In the genomic region with DNA sequence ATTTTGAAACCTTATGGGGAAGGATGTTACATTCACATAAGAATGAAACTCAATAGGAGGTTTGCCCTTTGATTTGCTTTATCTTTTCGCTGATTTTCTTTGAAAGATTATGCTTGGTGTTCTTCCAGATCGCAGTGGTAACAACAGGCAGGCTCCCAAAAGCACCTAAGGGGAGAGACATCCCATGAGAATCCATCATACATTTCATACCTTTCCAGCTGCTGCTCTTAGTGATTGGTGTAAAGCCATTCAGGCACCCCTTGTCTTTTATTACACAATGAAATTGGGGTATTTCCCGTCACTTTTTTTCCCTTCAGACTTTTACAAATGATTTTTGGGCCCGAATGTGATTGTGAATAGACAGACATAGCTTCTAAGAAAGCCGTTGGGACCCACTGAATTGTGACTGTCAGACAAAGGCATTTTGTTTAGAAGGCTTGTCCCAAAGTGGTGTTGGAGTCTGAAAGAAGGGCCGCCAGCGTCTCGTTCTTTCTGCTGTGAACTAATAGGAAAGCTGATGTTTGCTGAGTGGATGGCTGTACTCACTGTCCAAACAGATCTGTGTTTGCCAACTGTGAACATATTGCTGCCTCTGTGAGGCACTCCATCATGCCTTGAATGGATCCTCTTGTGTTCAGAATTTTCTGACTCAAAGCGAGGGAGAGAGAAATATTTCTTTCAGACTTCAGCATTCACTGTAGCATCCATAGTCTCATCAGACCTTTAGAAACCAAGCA, we compare ENCODE assay signal across 11 cellular contexts.
A peak's percentile ranks its signal among the peaks of the same experiment; 100 is the strongest.
DNase-seq lines count a peak whose midpoint lies in the region; ATAC-seq, FAIRE-seq and TF ChIP-seq lines count a peak whose summit lies in the region.
"Had no signal": no experiment of that assay in that cellular context is flagged by ENCODE, and none has a peak within 500 bp of the region (broad histone marks: within the 10 kb centered on the region; RNA-seq: fewer than 3 reads in every experiment).

No MANE protein-coding gene starts in this region.

- H3F3A ChIP-seq in PC-3 (ENCODE audit: low read length, unreplicated experiment), result peaks cover 6% of the 10 kb centered on the region

- intact Hi-C loops in Calu3 (cut with micrococcal nuclease; ENCODE audit: unreplicated experiment), result loop anchor here (1.0 kb wide), 1 partner anchor 9 kb away; no protein-coding TSS in a partner anchor
- intact Hi-C loops in PC-3 (cut with micrococcal nuclease), result loop anchor here (2.0 to 10.0 kb wide), 5 partner anchors 35 to 159 kb away; no protein-coding TSS in a partner anchor
- intact Hi-C loops in activated naive CD4-positive, alpha-beta T cell treated with anti-CD3 and anti-CD28 coated beads for 36 hours (cut with micrococcal nuclease), result no loop called here

- H3K27me3 Mint-ChIP-seq in Calu3 (ENCODE audit: unreplicated experiment), result no peaks in the 10 kb centered on the region
- no peaks in the 10 kb centered on the region for H3K27me3 Mint-ChIP-seq in activated T-cell treated with anti-CD3 and anti-CD28 coated beads, Interleukin-2, amount 50 U/mL, for 72 hours (ENCODE audit: low read depth)
- no peaks in the 10 kb centered on the region for H3K27me3 Mint-ChIP-seq in activated naive CD4-positive, alpha-beta T cell treated with anti-CD3 and anti-CD28 coated beads for 36 hours (ENCODE audit: low read depth)

- peak overlapping the region; percentile 76 for H3K27ac ChIP-seq in PC-3 (ENCODE audit: low read length)

- H3K36me3 Mint-ChIP-seq in Calu3 (ENCODE audit: insufficient read depth, unreplicated experiment), result peaks cover 78% of the 10 kb centered on the region
- peaks cover 12 to 17% of the 10 kb centered on the region in 2 donors for H3K36me3 Mint-ChIP-seq in activated T-cell treated with anti-CD3 and anti-CD28 coated beads, Interleukin-2, amount 50 U/mL, for 72 hours (ENCODE audit: insufficient read depth in 2 of 2)
- H3K36me3 Mint-ChIP-seq in activated naive CD4-positive, alpha-beta T cell treated with anti-CD3 and anti-CD28 coated beads for 36 hours (ENCODE audit: low read depth), result peaks cover 19% of the 10 kb centered on the region
- H3K36me3 Mint-ChIP-seq: stimulated activated effector memory CD8-positive, alpha-beta T cell treated with anti-CD3 and anti-CD28 coated beads, Interleukin-12 subunit alpha, Interleukin-12 subunit beta, amount 100 ng/mL, for 72 hours had no signal

- H3K4me3 ChIP-seq in PC-3 (ENCODE audit: low read length), result peak overlapping the region; percentile 43; the same call in 1 of the 2 replicates

- H3K9me3 ChIP-seq in PC-3 (ENCODE audit: low read length), result no peaks in the 10 kb centered on the region

- FAIRE-seq in frontal cortex (lab: Jason Lieb, UNC), result peak; percentile 72

- H3K4me1 Mint-ChIP-seq in Calu3 (ENCODE audit: low read depth, unreplicated experiment), result peaks cover 63% of the 10 kb centered on the region
- H3K4me1 Mint-ChIP-seq in activated T-cell treated with anti-CD3 and anti-CD28 coated beads, Interleukin-2, amount 50 U/mL, for 72 hours (ENCODE audit: low read depth), result no peaks in the 10 kb centered on the region
- peaks cover 2% of the 10 kb centered on the region for H3K4me1 Mint-ChIP-seq in activated naive CD4-positive, alpha-beta T cell treated with anti-CD3 and anti-CD28 coated beads for 36 hours (ENCODE audit: low read depth)

- peak overlapping the region; percentile 72 for H3K4me2 ChIP-seq in PC-3 (ENCODE audit: low read length)

- no peaks in the 10 kb centered on the region for H3K27me3 ChIP-seq in PC-3 (ENCODE audit: low read length)

- H3K36me3 ChIP-seq in PC-3 (ENCODE audit: low read depth, low read length), result peaks cover 5% of the 10 kb centered on the region

- H3K4me3 Mint-ChIP-seq in Calu3 (ENCODE audit: low read depth, unreplicated experiment), result no peak overlapping the region
- H3K4me3 Mint-ChIP-seq in activated T-cell treated with anti-CD3 and anti-CD28 coated beads, Interleukin-2, amount 50 U/mL, for 72 hours, result no peak overlapping the region
- no peak overlapping the region for H3K4me3 Mint-ChIP-seq in activated naive CD4-positive, alpha-beta T cell treated with anti-CD3 and anti-CD28 coated beads for 36 hours
- H3K4me3 Mint-ChIP-seq: stimulated activated effector memory CD8-positive, alpha-beta T cell treated with anti-CD3 and anti-CD28 coated beads, Interleukin-12 subunit alpha, Interleukin-12 subunit beta, amount 100 ng/mL, for 72 hours had no signal

- H3K9me2 ChIP-seq in PC-3 (replicated peaks; ENCODE audit: low read length), result no peaks in the 10 kb centered on the region

- H2AFZ ChIP-seq in PC-3 (ENCODE audit: low read length), result peak overlapping the region; percentile 51

- H3K27ac Mint-ChIP-seq in Calu3 (ENCODE audit: unreplicated experiment), result peak overlapping the region; percentile 49
- no peak overlapping the region for H3K27ac Mint-ChIP-seq in activated T-cell treated with anti-CD3 and anti-CD28 coated beads, Interleukin-2, amount 50 U/mL, for 72 hours
- H3K27ac Mint-ChIP-seq in activated naive CD4-positive, alpha-beta T cell treated with anti-CD3 and anti-CD28 coated beads for 36 hours, result no peak overlapping the region
- H3K27ac Mint-ChIP-seq: stimulated activated effector memory CD8-positive, alpha-beta T cell treated with anti-CD3 and anti-CD28 coated beads, Interleukin-12 subunit alpha, Interleukin-12 subunit beta, amount 100 ng/mL, for 72 hours had no signal

- H3K79me2 ChIP-seq in PC-3 (ENCODE audit: low read length), result peaks cover 73% of the 10 kb centered on the region

- H4K20me1 ChIP-seq in PC-3 (ENCODE audit: low read length), result no peaks in the 10 kb centered on the region

- no peaks in the 10 kb centered on the region for H3K9me3 Mint-ChIP-seq in Calu3 (ENCODE audit: low read depth, unreplicated experiment)
- peaks cover 5 to 11% of the 10 kb centered on the region in 2 donors for H3K9me3 Mint-ChIP-seq in activated T-cell treated with anti-CD3 and anti-CD28 coated beads, Interleukin-2, amount 50 U/mL, for 72 hours
- H3K9me3 Mint-ChIP-seq in activated naive CD4-positive, alpha-beta T cell treated with anti-CD3 and anti-CD28 coated beads for 36 hours, result peaks cover 19% of the 10 kb centered on the region

- no TSS peak for BruUV-seq in Calu3 (replicated peaks; lab: Mats Ljungman, UMichigan)
- BruUV-seq in PC-3 (replicated peaks; lab: Mats Ljungman, UMichigan), result no TSS peak

- peak; percentile 93 for ATAC-seq in PC-3
- no peak for ATAC-seq in activated T-cell treated with anti-CD3 and anti-CD28 coated beads, Interleukin-2, amount 50 U/mL, for 72 hours (replicated peaks in 1 of 2)
- ATAC-seq: stimulated activated effector memory CD8-positive, alpha-beta T cell treated with anti-CD3 and anti-CD28 coated beads, Interleukin-12 subunit alpha, Interleukin-12 subunit beta, amount 100 ng/mL, for 72 hours had no signal

- POLR2A ChIA-PET in PC-3 (lab: Charles Lee; ENCODE audit: unreplicated experiment), result interaction anchor here (0.6 kb wide), 1 partner anchor 252 kb away, joined by 3 read pairs; no protein-coding TSS in a partner anchor

- no peak for TF ChIP-seq CTCF in Calu3 (IDR thresholded peaks at IDR 0.05; ENCODE audit: unreplicated experiment)
- no peak for TF ChIP-seq CTCF in PC-3 (conservative IDR thresholded peaks at IDR 0.05; ENCODE audit: low read depth, low read length)

- H3K4me1 ChIP-seq in PC-3 (ENCODE audit: insufficient read depth, low read length), result peaks cover 36% of the 10 kb centered on the region

- DNase-seq in Calu3, result no peak
- DNase-seq in PC-3, result peak; percentile 78
- peak; percentile 43 to 73 for DNase-seq in frontal cortex (ENCODE audit: low spot score in 2 of 2)
- DNase-seq in nucleus accumbens (lab: John Stamatoyannopoulos, UW), result peak in 48 of 56 donors; percentile 6 to 85 (median 49)
- DNase-seq in T-helper 9 cell, result no peak
- DNase-seq in D341Med (ENCODE audit: low spot score), result no peak
- no peak for DNase-seq in activated T-cell treated with anti-CD3 and anti-CD28 coated beads, Interleukin-2, amount 50 U/mL, for 72 hours
- DNase-seq in activated naive CD4-positive, alpha-beta T cell treated with anti-CD3 and anti-CD28 coated beads for 36 hours, result no peak
- DNase-seq: DMS79, NCI-H187 treated with DMSO at 0.1 percent for 48 hours had no signal

- peak overlapping the region; percentile 32 for H3K9ac ChIP-seq in PC-3 (ENCODE audit: low read length)

- CTCF ChIA-PET in Calu3 (lab: Charles Lee), result no interaction called here
- CTCF ChIA-PET in PC-3 (lab: Charles Lee), result interaction anchor here (0.7 kb wide), 1 partner anchor 153 kb away, joined by 4 read pairs; no protein-coding TSS in a partner anchor
- CTCF ChIA-PET in activated naive CD4-positive, alpha-beta T cell treated with anti-CD3 and anti-CD28 coated beads for 36 hours (lab: Charles Lee), result no interaction called here

Comparison
In these comparisons a context has a peak if more than half of its experiments do, and no peak if none do; other contexts are left out.
1. DNase-seq: peak in PC-3 (single experiment), frontal cortex (2 of 2) and nucleus accumbens (48 of 56); none in Calu3 (single experiment), T-helper 9 cell (single experiment), D341Med (single experiment), activated T-cell treated with anti-CD3 and anti-CD28 coated beads, Interleukin-2, amount 50 U/mL, for 72 hours (0 of 2) and activated naive CD4-positive, alpha-beta T cell treated with anti-CD3 and anti-CD28 coated beads for 36 hours (single experiment).